ENCODE assay signal across 13 cellular contexts in the genomic region with DNA sequence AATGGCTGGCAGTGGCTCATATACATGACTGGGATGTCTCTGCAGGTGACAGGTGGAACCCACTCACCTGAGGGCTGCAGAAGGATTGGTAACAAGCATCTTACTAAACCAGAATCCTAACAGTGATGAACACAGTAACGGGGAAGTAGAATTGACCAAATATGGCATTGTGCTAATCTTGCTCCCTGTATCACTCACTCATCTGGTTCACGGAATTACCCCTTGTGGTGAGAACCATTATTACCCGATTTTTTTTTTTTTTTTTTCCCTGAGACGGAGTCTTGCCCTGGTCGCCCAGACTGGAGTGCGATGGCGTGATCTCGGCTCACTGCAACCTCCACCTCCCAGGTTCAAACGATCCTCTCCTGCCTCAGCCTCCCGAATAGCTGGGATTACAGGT.
A peak's percentile ranks its signal among the peaks of the same experiment; 100 is the strongest.
DNase-seq lines count a peak whose midpoint lies in the region; ATAC-seq and TF ChIP-seq lines count a peak whose summit lies in the region.
"Had no signal": no experiment of that assay in that cellular context is flagged by ENCODE, and none has a peak within 500 bp of the region (broad histone marks: within the 10 kb centered on the region; RNA-seq: fewer than 3 reads in every experiment).

No MANE protein-coding gene starts in this region.

- H3K27me3 ChIP-seq in GM06990 (replicated peaks; ENCODE audit: control insufficient read depth, insufficient read depth, low read length) (no peaks in the 10 kb centered on the region), brain microvascular endothelial cell (replicated peaks) (no peaks in the 10 kb centered on the region), neural progenitor cell (no peaks in the 10 kb centered on the region)
- H3K27me3 ChIP-seq: body of pancreas, Peyer's patch had no signal

- peak; percentile 7 for TF ChIP-seq CTCF in GM06990 (IDR thresholded peaks at IDR 0.05; ENCODE audit: insufficient read depth, low read length, poor library complexity, severe bottlenecking)
- peak; percentile 41 for TF ChIP-seq CTCF in brain microvascular endothelial cell (IDR thresholded peaks at IDR 0.05; ENCODE audit: low read depth, low read length, missing control alignments)
- peak; percentile 40 for TF ChIP-seq CTCF in neural progenitor cell (IDR thresholded peaks at IDR 0.05)

- H3K9ac ChIP-seq in neural progenitor cell, result no peak overlapping the region

- peaks cover 25% of the 10 kb centered on the region for H3K36me3 Mint-ChIP-seq in neural progenitor cell
- H3K36me3 Mint-ChIP-seq in activated CD4-positive, alpha-beta memory T cell treated with anti-CD3 and anti-CD28 coated beads for 36 hours, result no peaks in the 10 kb centered on the region
- H3K36me3 Mint-ChIP-seq in activated T-helper 1 cell treated with anti-CD3 and anti-CD28 coated beads, Interleukin-12 subunit alpha, Interleukin-12 subunit beta, Interleukin-2, Interleukin-4 antibody, amounts not matched to agents 30 ng/mL and 10 ng/mL and 1 ng/mL, durations not matched to agents 14 hours and 24 hours and 36 hours (ENCODE audit: low read depth), result no peaks in the 10 kb centered on the region

- H3K4me1 ChIP-seq in neural progenitor cell, result no peaks in the 10 kb centered on the region
- H3K4me1 ChIP-seq: body of pancreas, Peyer's patch had no signal

- peaks cover 42% of the 10 kb centered on the region for H4K20me1 ChIP-seq in neural progenitor cell (ENCODE audit: low read depth)

- H3K27ac ChIP-seq in brain microvascular endothelial cell (no peak overlapping the region), neural progenitor cell (no peak overlapping the region)
- H3K27ac ChIP-seq: body of pancreas, epithelial cell of prostate, Peyer's patch had no signal

- no peak for DNase-seq in GM06990 (ENCODE audit: extremely low read depth, insufficient read length)
- DNase-seq in KBM-7, result peak; percentile 29
- no peak for DNase-seq in brain microvascular endothelial cell
- DNase-seq in neural progenitor cell (ENCODE audit: low spot score), result no peak
- no peak for DNase-seq in activated CD4-positive, alpha-beta memory T cell treated with anti-CD3 and anti-CD28 coated beads for 36 hours
- no peak for DNase-seq in CD1c-positive myeloid dendritic cell (ENCODE audit: extremely low spot score)
- no peak for DNase-seq in activated T-helper 1 cell treated with anti-CD3 and anti-CD28 coated beads, Interleukin-12 subunit alpha, Interleukin-12 subunit beta, Interleukin-2, Interleukin-4 antibody, amounts not matched to agents 30 ng/mL and 10 ng/mL and 1 ng/mL, durations not matched to agents 14 hours and 24 hours and 36 hours (ENCODE audit: low spot score)
- DNase-seq: body of pancreas, NCI-H1694, Peyer's patch had no signal

- no peak overlapping the region for H3K4me2 ChIP-seq in neural progenitor cell
- H3K4me2 ChIP-seq: smooth muscle cell had no signal

- H3K27ac Mint-ChIP-seq in neural progenitor cell, result no peak overlapping the region
- H3K27ac Mint-ChIP-seq in activated CD4-positive, alpha-beta memory T cell treated with anti-CD3 and anti-CD28 coated beads for 36 hours, result no peak overlapping the region
- no peak overlapping the region for H3K27ac Mint-ChIP-seq in activated T-helper 1 cell treated with anti-CD3 and anti-CD28 coated beads, Interleukin-12 subunit alpha, Interleukin-12 subunit beta, Interleukin-2, Interleukin-4 antibody, amounts not matched to agents 30 ng/mL and 10 ng/mL and 1 ng/mL, durations not matched to agents 14 hours and 24 hours and 36 hours

- no peaks in the 10 kb centered on the region for H3K9me3 ChIP-seq in neural progenitor cell (ENCODE audit: low read depth)
- H3K9me3 ChIP-seq: body of pancreas, Peyer's patch had no signal

- no peaks in the 10 kb centered on the region for H3K9me3 Mint-ChIP-seq in neural progenitor cell
- no peaks in the 10 kb centered on the region for H3K9me3 Mint-ChIP-seq in activated CD4-positive, alpha-beta memory T cell treated with anti-CD3 and anti-CD28 coated beads for 36 hours
- H3K9me3 Mint-ChIP-seq in activated T-helper 1 cell treated with anti-CD3 and anti-CD28 coated beads, Interleukin-12 subunit alpha, Interleukin-12 subunit beta, Interleukin-2, Interleukin-4 antibody, amounts not matched to agents 30 ng/mL and 10 ng/mL and 1 ng/mL, durations not matched to agents 14 hours and 24 hours and 36 hours, result no peaks in the 10 kb centered on the region

- H3F3A ChIP-seq in neural progenitor cell (ENCODE audit: low read depth), result peaks cover 10% of the 10 kb centered on the region

- no peak overlapping the region for H3K4me3 Mint-ChIP-seq in neural progenitor cell
- H3K4me3 Mint-ChIP-seq in activated CD4-positive, alpha-beta memory T cell treated with anti-CD3 and anti-CD28 coated beads for 36 hours, result no peak overlapping the region
- no peak overlapping the region for H3K4me3 Mint-ChIP-seq in activated T-helper 1 cell treated with anti-CD3 and anti-CD28 coated beads, Interleukin-12 subunit alpha, Interleukin-12 subunit beta, Interleukin-2, Interleukin-4 antibody, amounts not matched to agents 30 ng/mL and 10 ng/mL and 1 ng/mL, durations not matched to agents 14 hours and 24 hours and 36 hours

- no peaks in the 10 kb centered on the region for H3K27me3 Mint-ChIP-seq in neural progenitor cell (ENCODE audit: insufficient read depth, low read depth)
- peaks cover 7% of the 10 kb centered on the region for H3K27me3 Mint-ChIP-seq in activated CD4-positive, alpha-beta memory T cell treated with anti-CD3 and anti-CD28 coated beads for 36 hours
- no peaks in the 10 kb centered on the region for H3K27me3 Mint-ChIP-seq in activated T-helper 1 cell treated with anti-CD3 and anti-CD28 coated beads, Interleukin-12 subunit alpha, Interleukin-12 subunit beta, Interleukin-2, Interleukin-4 antibody, amounts not matched to agents 30 ng/mL and 10 ng/mL and 1 ng/mL, durations not matched to agents 14 hours and 24 hours and 36 hours (ENCODE audit: insufficient read depth)

- no peak overlapping the region for H2AFZ ChIP-seq in neural progenitor cell (replicated peaks)

- no peak for ATAC-seq in GM21526 (IDR thresholded peaks at IDR 0.05; ENCODE audit: low FRiP score, unreplicated experiment)
- ATAC-seq: body of pancreas had no signal

- CTCF ChIA-PET in activated CD4-positive, alpha-beta memory T cell treated with anti-CD3 and anti-CD28 coated beads for 36 hours (lab: Charles Lee), result no interaction called here

- in situ Hi-C loops in KBM-7 (cut with MboI; ENCODE audit: low pct_unique_long_range_greater_than_20kb, low sequenced_read_pairs) (no loop called here), brain microvascular endothelial cell (cut with HindIII; ENCODE audit: low pct_ligation_motif_present, low sequenced_read_pairs) (no loop called here)

- peaks cover 4% of the 10 kb centered on the region for H3K79me2 ChIP-seq in neural progenitor cell (ENCODE audit: low read depth)

- intact Hi-C loops in activated CD4-positive, alpha-beta memory T cell treated with anti-CD3 and anti-CD28 coated beads for 36 hours (cut with micrococcal nuclease), result no loop called here
- intact Hi-C loops in activated T-helper 1 cell treated with anti-CD3 and anti-CD28 coated beads, Interleukin-12 subunit alpha, Interleukin-12 subunit beta, Interleukin-2, Interleukin-4 antibody, amounts not matched to agents 30 ng/mL and 10 ng/mL and 1 ng/mL, durations not matched to agents 14 hours and 24 hours and 36 hours (cut with micrococcal nuclease), result no loop called here

- no peaks in the 10 kb centered on the region for H3K4me1 Mint-ChIP-seq in neural progenitor cell
- H3K4me1 Mint-ChIP-seq in activated CD4-positive, alpha-beta memory T cell treated with anti-CD3 and anti-CD28 coated beads for 36 hours (ENCODE audit: low read depth), result no peaks in the 10 kb centered on the region
- H3K4me1 Mint-ChIP-seq in activated T-helper 1 cell treated with anti-CD3 and anti-CD28 coated beads, Interleukin-12 subunit alpha, Interleukin-12 subunit beta, Interleukin-2, Interleukin-4 antibody, amounts not matched to agents 30 ng/mL and 10 ng/mL and 1 ng/mL, durations not matched to agents 14 hours and 24 hours and 36 hours (ENCODE audit: low read depth), result no peaks in the 10 kb centered on the region

- H3K36me3 ChIP-seq in GM06990 (ENCODE audit: control insufficient read depth, insufficient read depth, low read length) (no peaks in the 10 kb centered on the region), brain microvascular endothelial cell (replicated peaks) (peaks cover 22% of the 10 kb centered on the region), neural progenitor cell (no peaks in the 10 kb centered on the region)
- H3K36me3 ChIP-seq: Peyer's patch had no signal

- POLR2A ChIA-PET in activated CD4-positive, alpha-beta memory T cell treated with anti-CD3 and anti-CD28 coated beads for 36 hours (lab: Charles Lee), result no interaction called here

- H3K4me3 ChIP-seq in GM06990 (replicated peaks; ENCODE audit: low read depth, low read length) (no peak overlapping the region), brain microvascular endothelial cell (ENCODE audit: low read depth, low read length) (no peak overlapping the region), neural progenitor cell (no peak overlapping the region)
- H3K4me3 ChIP-seq: body of pancreas, Peyer's patch, smooth muscle cell had no signal
